1 cellular context compared by ENCODE assay signal in the genomic region with DNA sequence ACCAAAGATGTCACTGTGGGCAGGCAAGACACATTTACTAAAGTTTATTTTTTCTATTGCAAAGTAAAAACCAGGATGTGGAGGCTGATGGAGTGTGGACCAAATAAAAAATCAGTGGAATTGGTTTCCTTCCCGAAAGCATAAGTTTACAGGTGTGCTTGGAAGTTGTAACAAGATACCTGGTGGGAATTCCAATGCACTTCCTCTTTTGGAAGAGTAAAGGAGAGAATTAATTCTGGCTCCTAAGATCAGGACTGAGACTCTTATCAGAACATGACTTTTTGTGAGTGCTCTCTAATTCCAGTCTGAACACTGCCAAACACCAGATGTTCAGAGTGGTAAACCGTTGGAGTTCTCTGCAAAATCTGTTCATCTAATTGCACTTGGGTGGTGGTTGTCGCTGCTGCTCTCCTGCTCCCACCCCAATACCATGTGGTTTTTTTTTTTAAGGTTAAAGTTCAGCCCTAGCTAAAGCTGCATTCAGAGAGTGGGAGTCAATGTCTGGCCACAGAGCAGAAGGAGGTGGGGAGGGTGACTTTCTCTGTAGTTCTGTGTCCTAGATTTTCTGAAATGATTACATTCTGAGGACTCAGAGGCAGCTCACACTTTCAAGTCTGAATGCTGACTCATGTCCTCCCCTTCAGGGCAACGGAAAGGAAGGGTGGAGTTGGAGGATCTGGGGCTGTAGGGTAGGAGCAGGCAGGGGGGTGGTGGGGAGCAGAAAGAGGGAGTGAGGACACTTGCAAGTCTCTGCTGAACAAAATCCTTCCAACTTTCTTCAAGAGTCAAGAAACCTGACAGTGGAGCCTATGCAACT.
TF ChIP-seq lines count a peak whose summit lies in the region.

No MANE protein-coding gene starts in this region.

TF ChIP-seq in K562, 482 proteins besides CTCF, POLR2A, EP300 and RAD21 (continued from another document and continues in another):
- TF ChIP-seq, protein P1, sequence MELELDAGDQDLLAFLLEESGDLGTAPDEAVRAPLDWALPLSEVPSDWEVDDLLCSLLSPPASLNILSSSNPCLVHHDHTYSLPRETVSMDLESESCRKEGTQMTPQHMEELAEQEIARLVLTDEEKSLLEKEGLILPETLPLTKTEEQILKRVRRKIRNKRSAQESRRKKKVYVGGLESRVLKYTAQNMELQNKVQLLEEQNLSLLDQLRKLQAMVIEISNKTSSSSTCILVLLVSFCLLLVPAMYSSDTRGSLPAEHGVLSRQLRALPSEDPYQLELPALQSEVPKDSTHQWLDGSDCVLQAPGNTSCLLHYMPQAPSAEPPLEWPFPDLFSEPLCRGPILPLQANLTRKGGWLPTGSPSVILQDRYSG (tag; conservative IDR thresholded peaks at IDR 0.05; ENCODE audit: low read depth), result no peak
- TF ChIP-seq KLF16 (IDR thresholded peaks at IDR 0.05) (peak; percentile 88), SOX6 (IDR thresholded peaks at IDR 0.05) (peak; percentile 79), ZFP30 (CRISPR knock-in tag; IDR thresholded peaks at IDR 0.05; ENCODE audit: borderline replicate concordance) (no peak), FOXJ3 (CRISPR knock-in tag; IDR thresholded peaks at IDR 0.05) (no peak), NR3C1 (CRISPR knock-in tag; IDR thresholded peaks at IDR 0.05) (no peak), SMARCE1 (IDR thresholded peaks at IDR 0.05) (peak; percentile 92), NFXL1 (CRISPR knock-in tag; IDR thresholded peaks at IDR 0.05) (no peak), ZNF830 (CRISPR knock-in tag; IDR thresholded peaks at IDR 0.05) (no peak), POU5F1 (IDR thresholded peaks at IDR 0.05; ENCODE audit: borderline replicate concordance, low read depth, low read length, partially characterized antibody) (no peak), RAD51 (IDR thresholded peaks at IDR 0.05; ENCODE audit: borderline replicate concordance, low read depth) (no peak), RNF2 (IDR thresholded peaks at IDR 0.05) (peak; percentile 90; the same call in 1 of the 2 replicates), CREBBP (IDR thresholded peaks at IDR 0.05; ENCODE audit: low read depth, low read length) (no peak), ZNF586 (CRISPR knock-in tag; conservative IDR thresholded peaks at IDR 0.05) (no peak), EWSR1 (IDR thresholded peaks at IDR 0.05; ENCODE audit: borderline replicate concordance, low read depth, partially characterized antibody) (no peak), ZNF24 (IDR thresholded peaks at IDR 0.05) (no peak), SMAD4 (CRISPR knock-in tag; conservative IDR thresholded peaks at IDR 0.05) (peak; percentile 85), ELF2 (CRISPR knock-in tag; IDR thresholded peaks at IDR 0.05) (no peak), SRF (CRISPR knock-in tag; IDR thresholded peaks at IDR 0.05) (peak in 1 of 2 experiments; percentile 71; a peak in 1 of 4 replicates), NBN (IDR thresholded peaks at IDR 0.05; ENCODE audit: low read depth) (peak; percentile 91), NR2F6 (CRISPR knock-in tag; IDR thresholded peaks at IDR 0.05) (no peak), BACH1 (tag; IDR thresholded peaks at IDR 0.05) (peak; percentile 95), GABPB2 (CRISPR knock-in tag; conservative IDR thresholded peaks at IDR 0.05) (no peak), ZNF695 (CRISPR knock-in tag; IDR thresholded peaks at IDR 0.05) (no peak), SIRT6 (IDR thresholded peaks at IDR 0.05; ENCODE audit: low read depth, low read length) (no peak), CBFA2T3 (IDR thresholded peaks at IDR 0.05) (peak; percentile 89), ATF7 (IDR thresholded peaks at IDR 0.05) (peak; percentile 75), SNRNP70 (optimal IDR thresholded peaks at IDR 0.05; ENCODE audit: low read depth, low read length) (no peak), MYC (IDR thresholded peaks at IDR 0.05; ENCODE audit: low read depth, low read length) (no peak; the same call in 1 of the 2 replicates), MYC (CRISPR knock-in tag; IDR thresholded peaks at IDR 0.05; ENCODE audit: borderline replicate concordance, low read depth) (no peak), CSDE1 (IDR thresholded peaks at IDR 0.05) (no peak), SRSF1 (IDR thresholded peaks at IDR 0.05; ENCODE audit: low read depth, low read length) (no peak), HMG20A (CRISPR knock-in tag; conservative IDR thresholded peaks at IDR 0.05) (no peak), CBX1 (IDR thresholded peaks at IDR 0.05; ENCODE audit: low read depth) (no peak; the same call in 1 of the 2 replicates), NCOA6 (IDR thresholded peaks at IDR 0.05) (no peak), ZC3H11A (IDR thresholded peaks at IDR 0.05; ENCODE audit: low read depth, low read length) (no peak), MBD2 (IDR thresholded peaks at IDR 0.05; ENCODE audit: borderline replicate concordance, low read depth) (peak; percentile 29; the same call in 1 of the 2 replicates), BRD9 (IDR thresholded peaks at IDR 0.05; ENCODE audit: low read depth, partially characterized antibody) (no peak), ZNF174 (CRISPR knock-in tag; IDR thresholded peaks at IDR 0.05) (no peak), ELF4 (CRISPR knock-in tag; IDR thresholded peaks at IDR 0.05) (no peak), CBX5 (IDR thresholded peaks at IDR 0.05; ENCODE audit: borderline replicate concordance, low read depth) (no peak), ZNF143 (CRISPR knock-in tag; IDR thresholded peaks at IDR 0.05) (no peak), TRIM28 (IDR thresholded peaks at IDR 0.05) (0 out of 2 replicates have a peak, but pooled peaks have one; percentile 60), L3MBTL2 (IDR thresholded peaks at IDR 0.05) (peak; percentile 79; the same call in 1 of the 2 replicates), MAFK (IDR thresholded peaks at IDR 0.05; ENCODE audit: low read length) (peak; percentile 93), SMARCA5 (IDR thresholded peaks at IDR 0.05) (no peak), NR1H2 (CRISPR knock-in tag; IDR thresholded peaks at IDR 0.05) (no peak)
- TF ChIP-seq, protein P2, sequence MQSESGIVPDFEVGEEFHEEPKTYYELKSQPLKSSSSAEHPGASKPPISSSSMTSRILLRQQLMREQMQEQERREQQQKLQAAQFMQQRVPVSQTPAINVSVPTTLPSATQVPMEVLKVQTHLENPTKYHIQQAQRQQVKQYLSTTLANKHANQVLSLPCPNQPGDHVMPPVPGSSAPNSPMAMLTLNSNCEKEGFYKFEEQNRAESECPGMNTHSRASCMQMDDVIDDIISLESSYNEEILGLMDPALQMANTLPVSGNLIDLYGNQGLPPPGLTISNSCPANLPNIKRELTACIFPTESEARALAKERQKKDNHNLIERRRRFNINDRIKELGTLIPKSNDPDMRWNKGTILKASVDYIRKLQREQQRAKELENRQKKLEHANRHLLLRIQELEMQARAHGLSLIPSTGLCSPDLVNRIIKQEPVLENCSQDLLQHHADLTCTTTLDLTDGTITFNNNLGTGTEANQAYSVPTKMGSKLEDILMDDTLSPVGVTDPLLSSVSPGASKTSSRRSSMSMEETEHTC (IDR thresholded peaks at IDR 0.05), result no peak
- TF ChIP-seq, protein P3, sequence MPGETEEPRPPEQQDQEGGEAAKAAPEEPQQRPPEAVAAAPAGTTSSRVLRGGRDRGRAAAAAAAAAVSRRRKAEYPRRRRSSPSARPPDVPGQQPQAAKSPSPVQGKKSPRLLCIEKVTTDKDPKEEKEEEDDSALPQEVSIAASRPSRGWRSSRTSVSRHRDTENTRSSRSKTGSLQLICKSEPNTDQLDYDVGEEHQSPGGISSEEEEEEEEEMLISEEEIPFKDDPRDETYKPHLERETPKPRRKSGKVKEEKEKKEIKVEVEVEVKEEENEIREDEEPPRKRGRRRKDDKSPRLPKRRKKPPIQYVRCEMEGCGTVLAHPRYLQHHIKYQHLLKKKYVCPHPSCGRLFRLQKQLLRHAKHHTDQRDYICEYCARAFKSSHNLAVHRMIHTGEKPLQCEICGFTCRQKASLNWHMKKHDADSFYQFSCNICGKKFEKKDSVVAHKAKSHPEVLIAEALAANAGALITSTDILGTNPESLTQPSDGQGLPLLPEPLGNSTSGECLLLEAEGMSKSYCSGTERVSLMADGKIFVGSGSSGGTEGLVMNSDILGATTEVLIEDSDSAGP (CRISPR knock-in tag; IDR thresholded peaks at IDR 0.05), result no peak
- TF ChIP-seq, protein P4, sequence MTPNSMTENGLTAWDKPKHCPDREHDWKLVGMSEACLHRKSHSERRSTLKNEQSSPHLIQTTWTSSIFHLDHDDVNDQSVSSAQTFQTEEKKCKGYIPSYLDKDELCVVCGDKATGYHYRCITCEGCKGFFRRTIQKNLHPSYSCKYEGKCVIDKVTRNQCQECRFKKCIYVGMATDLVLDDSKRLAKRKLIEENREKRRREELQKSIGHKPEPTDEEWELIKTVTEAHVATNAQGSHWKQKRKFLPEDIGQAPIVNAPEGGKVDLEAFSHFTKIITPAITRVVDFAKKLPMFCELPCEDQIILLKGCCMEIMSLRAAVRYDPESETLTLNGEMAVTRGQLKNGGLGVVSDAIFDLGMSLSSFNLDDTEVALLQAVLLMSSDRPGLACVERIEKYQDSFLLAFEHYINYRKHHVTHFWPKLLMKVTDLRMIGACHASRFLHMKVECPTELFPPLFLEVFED (CRISPR knock-in tag; conservative IDR thresholded peaks at IDR 0.05), result no peak
- TF ChIP-seq, protein P5, sequence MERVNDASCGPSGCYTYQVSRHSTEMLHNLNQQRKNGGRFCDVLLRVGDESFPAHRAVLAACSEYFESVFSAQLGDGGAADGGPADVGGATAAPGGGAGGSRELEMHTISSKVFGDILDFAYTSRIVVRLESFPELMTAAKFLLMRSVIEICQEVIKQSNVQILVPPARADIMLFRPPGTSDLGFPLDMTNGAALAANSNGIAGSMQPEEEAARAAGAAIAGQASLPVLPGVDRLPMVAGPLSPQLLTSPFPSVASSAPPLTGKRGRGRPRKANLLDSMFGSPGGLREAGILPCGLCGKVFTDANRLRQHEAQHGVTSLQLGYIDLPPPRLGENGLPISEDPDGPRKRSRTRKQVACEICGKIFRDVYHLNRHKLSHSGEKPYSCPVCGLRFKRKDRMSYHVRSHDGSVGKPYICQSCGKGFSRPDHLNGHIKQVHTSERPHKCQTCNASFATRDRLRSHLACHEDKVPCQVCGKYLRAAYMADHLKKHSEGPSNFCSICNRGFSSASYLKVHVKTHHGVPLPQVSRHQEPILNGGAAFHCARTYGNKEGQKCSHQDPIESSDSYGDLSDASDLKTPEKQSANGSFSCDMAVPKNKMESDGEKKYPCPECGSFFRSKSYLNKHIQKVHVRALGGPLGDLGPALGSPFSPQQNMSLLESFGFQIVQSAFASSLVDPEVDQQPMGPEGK (CRISPR knock-in tag; IDR thresholded peaks at IDR 0.05; ENCODE audit: borderline replicate concordance), result no peak
- TF ChIP-seq, protein P6, sequence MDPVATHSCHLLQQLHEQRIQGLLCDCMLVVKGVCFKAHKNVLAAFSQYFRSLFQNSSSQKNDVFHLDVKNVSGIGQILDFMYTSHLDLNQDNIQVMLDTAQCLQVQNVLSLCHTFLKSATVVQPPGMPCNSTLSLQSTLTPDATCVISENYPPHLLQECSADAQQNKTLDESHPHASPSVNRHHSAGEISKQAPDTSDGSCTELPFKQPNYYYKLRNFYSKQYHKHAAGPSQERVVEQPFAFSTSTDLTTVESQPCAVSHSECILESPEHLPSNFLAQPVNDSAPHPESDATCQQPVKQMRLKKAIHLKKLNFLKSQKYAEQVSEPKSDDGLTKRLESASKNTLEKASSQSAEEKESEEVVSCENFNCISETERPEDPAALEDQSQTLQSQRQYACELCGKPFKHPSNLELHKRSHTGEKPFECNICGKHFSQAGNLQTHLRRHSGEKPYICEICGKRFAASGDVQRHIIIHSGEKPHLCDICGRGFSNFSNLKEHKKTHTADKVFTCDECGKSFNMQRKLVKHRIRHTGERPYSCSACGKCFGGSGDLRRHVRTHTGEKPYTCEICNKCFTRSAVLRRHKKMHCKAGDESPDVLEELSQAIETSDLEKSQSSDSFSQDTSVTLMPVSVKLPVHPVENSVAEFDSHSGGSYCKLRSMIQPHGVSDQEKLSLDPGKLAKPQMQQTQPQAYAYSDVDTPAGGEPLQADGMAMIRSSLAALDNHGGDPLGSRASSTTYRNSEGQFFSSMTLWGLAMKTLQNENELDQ (CRISPR knock-in tag; IDR thresholded peaks at IDR 0.05; ENCODE audit: borderline replicate concordance), result no peak
- TF ChIP-seq, protein P7, sequence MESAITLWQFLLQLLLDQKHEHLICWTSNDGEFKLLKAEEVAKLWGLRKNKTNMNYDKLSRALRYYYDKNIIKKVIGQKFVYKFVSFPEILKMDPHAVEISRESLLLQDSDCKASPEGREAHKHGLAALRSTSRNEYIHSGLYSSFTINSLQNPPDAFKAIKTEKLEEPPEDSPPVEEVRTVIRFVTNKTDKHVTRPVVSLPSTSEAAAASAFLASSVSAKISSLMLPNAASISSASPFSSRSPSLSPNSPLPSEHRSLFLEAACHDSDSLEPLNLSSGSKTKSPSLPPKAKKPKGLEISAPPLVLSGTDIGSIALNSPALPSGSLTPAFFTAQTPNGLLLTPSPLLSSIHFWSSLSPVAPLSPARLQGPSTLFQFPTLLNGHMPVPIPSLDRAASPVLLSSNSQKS (CRISPR knock-in tag; IDR thresholded peaks at IDR 0.05), result no peak
- TF ChIP-seq, protein P8, sequence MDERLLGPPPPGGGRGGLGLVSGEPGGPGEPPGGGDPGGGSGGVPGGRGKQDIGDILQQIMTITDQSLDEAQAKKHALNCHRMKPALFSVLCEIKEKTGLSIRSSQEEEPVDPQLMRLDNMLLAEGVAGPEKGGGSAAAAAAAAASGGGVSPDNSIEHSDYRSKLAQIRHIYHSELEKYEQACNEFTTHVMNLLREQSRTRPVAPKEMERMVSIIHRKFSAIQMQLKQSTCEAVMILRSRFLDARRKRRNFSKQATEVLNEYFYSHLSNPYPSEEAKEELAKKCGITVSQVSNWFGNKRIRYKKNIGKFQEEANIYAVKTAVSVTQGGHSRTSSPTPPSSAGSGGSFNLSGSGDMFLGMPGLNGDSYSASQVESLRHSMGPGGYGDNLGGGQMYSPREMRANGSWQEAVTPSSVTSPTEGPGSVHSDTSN (CRISPR knock-in tag; IDR thresholded peaks at IDR 0.05; ENCODE audit: low read depth), result no peak
- TF ChIP-seq, protein P8 (tag; conservative IDR thresholded peaks at IDR 0.05; ENCODE audit: low read depth), result no peak
